1 cellular context compared by ENCODE assay signal in genomic region chr17:78493455-78494188, GRCh38.
TF ChIP-seq lines count a peak whose summit lies in the region.

No MANE protein-coding gene starts in this region.

TF ChIP-seq in HepG2, 621 proteins besides CTCF, POLR2A, EP300 and RAD21 (continued from another document and continues in another):
- no peak for TF ChIP-seq E2F1 (CRISPR knock-in tag; IDR thresholded peaks at IDR 0.05)
- 0 out of 2 replicates have a peak, but pooled peaks have one; percentile 60 for TF ChIP-seq TGIF2 (CRISPR knock-in tag; IDR thresholded peaks at IDR 0.05)
- TF ChIP-seq ATM (IDR thresholded peaks at IDR 0.05; ENCODE audit: borderline replicate concordance), result no peak
- no peak for TF ChIP-seq ZMYM4 (CRISPR knock-in tag; IDR thresholded peaks at IDR 0.05)
- TF ChIP-seq ZBTB39 (CRISPR knock-in tag; IDR thresholded peaks at IDR 0.05), result no peak
- no peak for TF ChIP-seq ZMAT3 (CRISPR knock-in tag; conservative IDR thresholded peaks at IDR 0.05)
- no peak for TF ChIP-seq NAIF1 (CRISPR knock-in tag; IDR thresholded peaks at IDR 0.05; ENCODE audit: borderline replicate concordance)
- TF ChIP-seq ZXDC (CRISPR knock-in tag; IDR thresholded peaks at IDR 0.05), result no peak
- no peak for TF ChIP-seq FOSL1 (CRISPR knock-in tag; IDR thresholded peaks at IDR 0.05; ENCODE audit: borderline replicate concordance)
- no peak for TF ChIP-seq LBX2 (CRISPR knock-in tag; IDR thresholded peaks at IDR 0.05; ENCODE audit: borderline replicate concordance)
- no peak for TF ChIP-seq ZNF766 (CRISPR knock-in tag; IDR thresholded peaks at IDR 0.05; ENCODE audit: borderline replicate concordance)
- TF ChIP-seq BRCA1 (CRISPR knock-in tag; IDR thresholded peaks at IDR 0.05), result no peak
- peak; percentile 14; the same call in 1 of the 3 replicates for TF ChIP-seq MXI1 (IDR thresholded peaks at IDR 0.05; ENCODE audit: borderline replicate concordance, low read depth, low read length)
- TF ChIP-seq DNMT3B (CRISPR knock-in tag; conservative IDR thresholded peaks at IDR 0.05), result no peak
- 0 out of 2 replicates have a peak, but pooled peaks have one; percentile 15 for TF ChIP-seq MYC (CRISPR knock-in tag; IDR thresholded peaks at IDR 0.05; ENCODE audit: borderline replicate concordance)
- no peak for TF ChIP-seq STAT5B (CRISPR knock-in tag; IDR thresholded peaks at IDR 0.05)
- no peak for TF ChIP-seq ZNF598 (CRISPR knock-in tag; IDR thresholded peaks at IDR 0.05; ENCODE audit: borderline replicate concordance)
- TF ChIP-seq SAP130 (CRISPR knock-in tag; IDR thresholded peaks at IDR 0.05; ENCODE audit: low read depth), result peak; percentile 33; the same call in 1 of the 2 replicates
- no peak for TF ChIP-seq NFIB (CRISPR knock-in tag; IDR thresholded peaks at IDR 0.05; ENCODE audit: borderline replicate concordance)
- TF ChIP-seq ZNF333 (CRISPR knock-in tag; IDR thresholded peaks at IDR 0.05; ENCODE audit: borderline replicate concordance), result no peak
- no peak for TF ChIP-seq CREM (IDR thresholded peaks at IDR 0.05)
- TF ChIP-seq CREM (CRISPR knock-in tag; IDR thresholded peaks at IDR 0.05), result no peak
- TF ChIP-seq ZNF225 (CRISPR knock-in tag; IDR thresholded peaks at IDR 0.05), result no peak
- peak; percentile 8; the same call in 1 of the 2 replicates for TF ChIP-seq KAT8 (CRISPR knock-in tag; IDR thresholded peaks at IDR 0.05)
- no peak for TF ChIP-seq ATF6 (CRISPR knock-in tag; conservative IDR thresholded peaks at IDR 0.05)
- no peak for TF ChIP-seq HOXD1 (CRISPR knock-in tag; IDR thresholded peaks at IDR 0.05)
- 0 out of 2 replicates have a peak, but pooled peaks have one; percentile 8 for TF ChIP-seq KDM2A (CRISPR knock-in tag; IDR thresholded peaks at IDR 0.05; ENCODE audit: borderline replicate concordance, low read depth)
- no peak for TF ChIP-seq HNF4A (CRISPR knock-in tag; IDR thresholded peaks at IDR 0.05)
- TF ChIP-seq ZSCAN30 (CRISPR knock-in tag; IDR thresholded peaks at IDR 0.05), result no peak
- TF ChIP-seq YY1 (IDR thresholded peaks at IDR 0.05; ENCODE audit: insufficient read depth, insufficient replicate concordance, low read depth, low read length), result no peak
- no peak for TF ChIP-seq BORCS8-MEF2B (CRISPR knock-in tag; IDR thresholded peaks at IDR 0.05)
- TF ChIP-seq TFDP1 (CRISPR knock-in tag; IDR thresholded peaks at IDR 0.05; ENCODE audit: borderline replicate concordance), result 0 out of 2 replicates have a peak, but pooled peaks have one; percentile 19
- no peak for TF ChIP-seq DMTF1 (CRISPR knock-in tag; IDR thresholded peaks at IDR 0.05)
- TF ChIP-seq SCMH1 (CRISPR knock-in tag; IDR thresholded peaks at IDR 0.05; ENCODE audit: borderline replicate concordance), result no peak
- no peak for TF ChIP-seq PLRG1 (conservative IDR thresholded peaks at IDR 0.05)
- TF ChIP-seq TFE3 (CRISPR knock-in tag; IDR thresholded peaks at IDR 0.05), result peak; percentile 33; the same call in 1 of the 2 replicates
- TF ChIP-seq PPARG (CRISPR knock-in tag; conservative IDR thresholded peaks at IDR 0.05), result no peak
- TF ChIP-seq FOXK2 (IDR thresholded peaks at IDR 0.05), result no peak
- TF ChIP-seq CERS6 (CRISPR knock-in tag; IDR thresholded peaks at IDR 0.05), result no peak
- no peak for TF ChIP-seq GZF1 (CRISPR knock-in tag; IDR thresholded peaks at IDR 0.05)
- TF ChIP-seq AHDC1 (CRISPR knock-in tag; IDR thresholded peaks at IDR 0.05; ENCODE audit: borderline replicate concordance), result no peak
